Comparison of ENCODE assay signal across 2 cellular contexts in genomic region chr7:2331707-2332106, GRCh38.
TF ChIP-seq lines count a peak whose summit lies in the region.

No MANE protein-coding gene starts in this region.

TF ChIP-seq in HEK293, 187 proteins besides CTCF, POLR2A, EP300 and RAD21:
- TF ChIP-seq ZBTB8A (tag by site-specific recombination; IDR thresholded peaks at IDR 0.05) = no peak
- TF ChIP-seq ZNF394 (tag by site-specific recombination; IDR thresholded peaks at IDR 0.05; ENCODE audit: borderline replicate concordance) = peak; percentile 14; the same call in 1 of the 2 replicates

TF ChIP-seq in K562, 482 proteins besides CTCF, POLR2A, EP300 and RAD21 (continues in another document):
- no peak for TF ChIP-seq HNRNPL (IDR thresholded peaks at IDR 0.05; ENCODE audit: low read depth, low read length)
- peak; percentile 39; the same call in 1 of the 2 replicates for TF ChIP-seq EP400 (IDR thresholded peaks at IDR 0.05)
- TF ChIP-seq L3MBTL2 (IDR thresholded peaks at IDR 0.05) = no peak
- no peak for TF ChIP-seq ESRRA (IDR thresholded peaks at IDR 0.05; ENCODE audit: borderline replicate concordance, low read depth)
- TF ChIP-seq ZNF354B (CRISPR knock-in tag; IDR thresholded peaks at IDR 0.05) = no peak
- no peak for TF ChIP-seq HNRNPK (IDR thresholded peaks at IDR 0.05; ENCODE audit: low read depth, low read length, poor library complexity, severe bottlenecking)
- TF ChIP-seq MLLT1 (IDR thresholded peaks at IDR 0.05) = no peak
- TF ChIP-seq PTBP1 (IDR thresholded peaks at IDR 0.05; ENCODE audit: low read depth, low read length) = no peak
- no peak for TF ChIP-seq KAT7 (CRISPR knock-in tag; IDR thresholded peaks at IDR 0.05; ENCODE audit: borderline replicate concordance)
- no peak for TF ChIP-seq HIVEP1 (CRISPR knock-in tag; IDR thresholded peaks at IDR 0.05)
- TF ChIP-seq, protein P1, sequence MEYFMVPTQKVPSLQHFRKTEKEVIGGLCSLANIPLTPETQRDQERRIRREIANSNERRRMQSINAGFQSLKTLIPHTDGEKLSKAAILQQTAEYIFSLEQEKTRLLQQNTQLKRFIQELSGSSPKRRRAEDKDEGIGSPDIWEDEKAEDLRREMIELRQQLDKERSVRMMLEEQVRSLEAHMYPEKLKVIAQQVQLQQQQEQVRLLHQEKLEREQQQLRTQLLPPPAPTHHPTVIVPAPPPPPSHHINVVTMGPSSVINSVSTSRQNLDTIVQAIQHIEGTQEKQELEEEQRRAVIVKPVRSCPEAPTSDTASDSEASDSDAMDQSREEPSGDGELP (CRISPR knock-in tag; IDR thresholded peaks at IDR 0.05; ENCODE audit: borderline replicate concordance) = no peak
- no peak for TF ChIP-seq IRF1 (CRISPR knock-in tag; IDR thresholded peaks at IDR 0.05; ENCODE audit: borderline replicate concordance)
- no peak for TF ChIP-seq ZBTB9 (CRISPR knock-in tag; IDR thresholded peaks at IDR 0.05)
- TF ChIP-seq NFRKB (IDR thresholded peaks at IDR 0.05; ENCODE audit: low read depth) = no peak
- no peak for TF ChIP-seq THRB (CRISPR knock-in tag; conservative IDR thresholded peaks at IDR 0.05)
- TF ChIP-seq, protein P2, sequence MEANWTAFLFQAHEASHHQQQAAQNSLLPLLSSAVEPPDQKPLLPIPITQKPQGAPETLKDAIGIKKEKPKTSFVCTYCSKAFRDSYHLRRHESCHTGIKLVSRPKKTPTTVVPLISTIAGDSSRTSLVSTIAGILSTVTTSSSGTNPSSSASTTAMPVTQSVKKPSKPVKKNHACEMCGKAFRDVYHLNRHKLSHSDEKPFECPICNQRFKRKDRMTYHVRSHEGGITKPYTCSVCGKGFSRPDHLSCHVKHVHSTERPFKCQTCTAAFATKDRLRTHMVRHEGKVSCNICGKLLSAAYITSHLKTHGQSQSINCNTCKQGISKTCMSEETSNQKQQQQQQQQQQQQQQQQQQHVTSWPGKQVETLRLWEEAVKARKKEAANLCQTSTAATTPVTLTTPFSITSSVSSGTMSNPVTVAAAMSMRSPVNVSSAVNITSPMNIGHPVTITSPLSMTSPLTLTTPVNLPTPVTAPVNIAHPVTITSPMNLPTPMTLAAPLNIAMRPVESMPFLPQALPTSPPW (CRISPR knock-in tag; IDR thresholded peaks at IDR 0.05) = no peak
- TF ChIP-seq, protein P3, sequence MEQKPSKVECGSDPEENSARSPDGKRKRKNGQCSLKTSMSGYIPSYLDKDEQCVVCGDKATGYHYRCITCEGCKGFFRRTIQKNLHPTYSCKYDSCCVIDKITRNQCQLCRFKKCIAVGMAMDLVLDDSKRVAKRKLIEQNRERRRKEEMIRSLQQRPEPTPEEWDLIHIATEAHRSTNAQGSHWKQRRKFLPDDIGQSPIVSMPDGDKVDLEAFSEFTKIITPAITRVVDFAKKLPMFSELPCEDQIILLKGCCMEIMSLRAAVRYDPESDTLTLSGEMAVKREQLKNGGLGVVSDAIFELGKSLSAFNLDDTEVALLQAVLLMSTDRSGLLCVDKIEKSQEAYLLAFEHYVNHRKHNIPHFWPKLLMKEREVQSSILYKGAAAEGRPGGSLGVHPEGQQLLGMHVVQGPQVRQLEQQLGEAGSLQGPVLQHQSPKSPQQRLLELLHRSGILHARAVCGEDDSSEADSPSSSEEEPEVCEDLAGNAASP (IDR thresholded peaks at IDR 0.05) = no peak
- TF ChIP-seq, protein P4, sequence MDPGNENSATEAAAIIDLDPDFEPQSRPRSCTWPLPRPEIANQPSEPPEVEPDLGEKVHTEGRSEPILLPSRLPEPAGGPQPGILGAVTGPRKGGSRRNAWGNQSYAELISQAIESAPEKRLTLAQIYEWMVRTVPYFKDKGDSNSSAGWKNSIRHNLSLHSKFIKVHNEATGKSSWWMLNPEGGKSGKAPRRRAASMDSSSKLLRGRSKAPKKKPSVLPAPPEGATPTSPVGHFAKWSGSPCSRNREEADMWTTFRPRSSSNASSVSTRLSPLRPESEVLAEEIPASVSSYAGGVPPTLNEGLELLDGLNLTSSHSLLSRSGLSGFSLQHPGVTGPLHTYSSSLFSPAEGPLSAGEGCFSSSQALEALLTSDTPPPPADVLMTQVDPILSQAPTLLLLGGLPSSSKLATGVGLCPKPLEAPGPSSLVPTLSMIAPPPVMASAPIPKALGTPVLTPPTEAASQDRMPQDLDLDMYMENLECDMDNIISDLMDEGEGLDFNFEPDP (CRISPR knock-in tag; IDR thresholded peaks at IDR 0.05) = no peak
- peak; percentile 53 for TF ChIP-seq POLR3A (IDR thresholded peaks at IDR 0.05; ENCODE audit: borderline replicate concordance, extremely low read depth, insufficient read depth, insufficient read length)
- TF ChIP-seq NFXL1 (CRISPR knock-in tag; IDR thresholded peaks at IDR 0.05) = no peak
- TF ChIP-seq ZNF75A (CRISPR knock-in tag; IDR thresholded peaks at IDR 0.05) = no peak
- TF ChIP-seq, protein P5, sequence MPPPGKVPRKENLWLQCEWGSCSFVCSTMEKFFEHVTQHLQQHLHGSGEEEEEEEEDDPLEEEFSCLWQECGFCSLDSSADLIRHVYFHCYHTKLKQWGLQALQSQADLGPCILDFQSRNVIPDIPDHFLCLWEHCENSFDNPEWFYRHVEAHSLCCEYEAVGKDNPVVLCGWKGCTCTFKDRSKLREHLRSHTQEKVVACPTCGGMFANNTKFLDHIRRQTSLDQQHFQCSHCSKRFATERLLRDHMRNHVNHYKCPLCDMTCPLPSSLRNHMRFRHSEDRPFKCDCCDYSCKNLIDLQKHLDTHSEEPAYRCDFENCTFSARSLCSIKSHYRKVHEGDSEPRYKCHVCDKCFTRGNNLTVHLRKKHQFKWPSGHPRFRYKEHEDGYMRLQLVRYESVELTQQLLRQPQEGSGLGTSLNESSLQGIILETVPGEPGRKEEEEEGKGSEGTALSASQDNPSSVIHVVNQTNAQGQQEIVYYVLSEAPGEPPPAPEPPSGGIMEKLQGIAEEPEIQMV (tag; conservative IDR thresholded peaks at IDR 0.05; ENCODE audit: low read depth) = no peak
- peak; percentile 87 for TF ChIP-seq C11orf30 (IDR thresholded peaks at IDR 0.05; ENCODE audit: low read depth)
- TF ChIP-seq ZSCAN29 (IDR thresholded peaks at IDR 0.05) = no peak
- no peak for TF ChIP-seq GATAD2B (IDR thresholded peaks at IDR 0.05; ENCODE audit: borderline replicate concordance)
- no peak for TF ChIP-seq RBM34 (IDR thresholded peaks at IDR 0.05; ENCODE audit: borderline replicate concordance, insufficient read depth, low read length)
- TF ChIP-seq POLR2B (IDR thresholded peaks at IDR 0.05; ENCODE audit: low read depth, partially characterized antibody) = no peak
- TF ChIP-seq SMC3 (conservative IDR thresholded peaks at IDR 0.05; ENCODE audit: insufficient read depth, low read depth, low read length) = no peak
- peak; percentile 45; the same call in 1 of the 2 replicates for TF ChIP-seq FOSL1 (tag; conservative IDR thresholded peaks at IDR 0.05)
- TF ChIP-seq TRIM25 (IDR thresholded peaks at IDR 0.05; ENCODE audit: borderline replicate concordance) = no peak
- no peak for TF ChIP-seq CHCHD3 (CRISPR knock-in tag; IDR thresholded peaks at IDR 0.05)
- peak; percentile 21 to 35; a peak in 1 of 4 replicates for TF ChIP-seq KDM1A (IDR thresholded peaks at IDR 0.05)
- no peak for TF ChIP-seq CSDE1 (IDR thresholded peaks at IDR 0.05)
- TF ChIP-seq ETV1 (tag; conservative IDR thresholded peaks at IDR 0.05; ENCODE audit: low read depth) = no peak
- 0 out of 2 replicates have a peak, but pooled peaks have one; percentile 28 for TF ChIP-seq TOE1 (IDR thresholded peaks at IDR 0.05; ENCODE audit: borderline replicate concordance)
- no peak for TF ChIP-seq TOE1 (CRISPR knock-in tag; IDR thresholded peaks at IDR 0.05; ENCODE audit: borderline replicate concordance, low read depth)
- TF ChIP-seq LARP7 (IDR thresholded peaks at IDR 0.05) = no peak
- TF ChIP-seq, protein P6, sequence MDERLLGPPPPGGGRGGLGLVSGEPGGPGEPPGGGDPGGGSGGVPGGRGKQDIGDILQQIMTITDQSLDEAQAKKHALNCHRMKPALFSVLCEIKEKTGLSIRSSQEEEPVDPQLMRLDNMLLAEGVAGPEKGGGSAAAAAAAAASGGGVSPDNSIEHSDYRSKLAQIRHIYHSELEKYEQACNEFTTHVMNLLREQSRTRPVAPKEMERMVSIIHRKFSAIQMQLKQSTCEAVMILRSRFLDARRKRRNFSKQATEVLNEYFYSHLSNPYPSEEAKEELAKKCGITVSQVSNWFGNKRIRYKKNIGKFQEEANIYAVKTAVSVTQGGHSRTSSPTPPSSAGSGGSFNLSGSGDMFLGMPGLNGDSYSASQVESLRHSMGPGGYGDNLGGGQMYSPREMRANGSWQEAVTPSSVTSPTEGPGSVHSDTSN (CRISPR knock-in tag; IDR thresholded peaks at IDR 0.05; ENCODE audit: low read depth) = no peak
- TF ChIP-seq, protein P6 (tag; conservative IDR thresholded peaks at IDR 0.05; ENCODE audit: low read depth) = no peak
- no peak for TF ChIP-seq RNF2 (IDR thresholded peaks at IDR 0.05)
- TF ChIP-seq ARHGAP35 (IDR thresholded peaks at IDR 0.05; ENCODE audit: partially characterized antibody) = no peak
